ENCODE assay signal across 8 cellular contexts in the genomic region with DNA sequence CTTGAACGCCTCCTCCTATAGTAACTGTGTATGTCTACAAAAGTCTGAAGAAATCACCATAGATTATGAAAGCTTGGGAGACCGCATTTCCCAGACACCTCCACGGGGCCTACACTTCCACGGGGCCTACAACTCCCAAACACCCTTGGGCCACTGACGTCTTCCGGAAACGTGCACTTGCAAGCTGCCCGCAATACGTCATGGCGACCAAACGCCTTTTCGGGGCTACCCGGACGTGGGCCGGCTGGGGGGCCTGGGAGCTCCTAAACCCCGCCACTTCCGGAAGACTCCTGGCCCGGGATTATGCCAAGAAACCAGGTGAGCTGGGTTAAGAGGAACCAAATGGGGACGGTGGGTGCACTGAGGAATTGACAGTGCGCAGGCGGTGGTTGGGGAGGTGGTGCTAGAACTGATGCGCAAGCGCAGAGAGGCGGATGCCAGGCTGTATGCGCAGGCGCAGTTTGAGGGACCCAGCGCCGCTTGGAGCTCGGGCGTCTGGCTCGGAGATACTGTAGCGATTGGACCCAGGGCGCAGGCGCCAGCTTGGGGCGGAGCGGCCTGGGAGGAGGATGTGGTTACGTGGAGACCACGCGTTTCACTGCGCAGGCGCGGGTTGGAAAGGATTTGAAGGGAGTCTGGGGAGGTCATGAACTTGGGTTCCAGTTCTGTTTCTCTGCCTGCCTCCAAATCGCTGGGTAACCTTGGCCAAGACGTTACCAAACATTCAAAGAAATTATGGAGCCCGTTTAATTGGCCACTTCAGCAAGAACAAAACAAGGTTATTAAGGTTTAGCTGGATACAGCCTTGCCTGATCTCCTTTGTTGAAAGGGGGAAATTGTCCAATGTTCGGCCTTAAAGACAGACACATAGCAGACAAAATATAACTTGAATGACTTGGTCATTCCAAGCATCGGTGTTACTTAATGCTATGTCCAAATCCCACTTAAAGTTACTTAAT. TPM values are rescaled to one million over a fixed set of nuclear protein-coding genes. Genes with fewer than 3 reads are reported as not detected.
DNase-seq lines count a peak whose midpoint lies in the region; ATAC-seq and TF ChIP-seq lines count a peak whose summit lies in the region.

Gene MRPL54, plus strand, starts transcription at position 182 of the 959 bp plus-strand sequence. Its CDS starts 19 bp downstream, at position 201.

- peak within 1 kb of the TSS; percentile 92 for H2AFZ ChIP-seq in SU-DHL-6 (ENCODE audit: low read depth, low read length, severe bottlenecking)

- H3K4me1 ChIP-seq in ovary (ENCODE audit: insufficient read depth) = peaks cover 3% of the 10 kb centered on the region
- peaks cover 13 to 31% of the 10 kb centered on the region in 2 donors for H3K4me1 ChIP-seq in thyroid gland

- H3K27me3 ChIP-seq in SU-DHL-6 (ENCODE audit: low read length) (no peaks in the 10 kb centered on the region), ovary (no peaks in the 10 kb centered on the region), thyroid gland (no peaks in the 10 kb centered on the region)

- no peaks in the 10 kb centered on the region for H4K20me1 ChIP-seq in SU-DHL-6 (ENCODE audit: low read depth, low read length)

- TF ChIP-seq POLR2A in GM10847 (IDR thresholded peaks at IDR 0.05; ENCODE audit: extremely low read depth, insufficient read length) (peak; percentile 71), ovary (IDR thresholded peaks at IDR 0.05) (peak; percentile 95), thyroid gland (IDR thresholded peaks at IDR 0.05) (peak; percentile 65 to 91)

- H3K9me2 ChIP-seq in SU-DHL-6 (replicated peaks; ENCODE audit: insufficient read depth, low read length) = no peaks in the 10 kb centered on the region

- peaks cover 23% of the 10 kb centered on the region for H3K79me2 ChIP-seq in SU-DHL-6 (ENCODE audit: insufficient read depth, low read length)

- H3K9me3 Mint-ChIP-seq in activated naive CD8-positive, alpha-beta T cell treated with anti-CD3 and anti-CD28 coated beads, Interleukin-2, amount 10 ng/mL, durations not matched to agents 7 days and 5 days = peaks cover 1% of the 10 kb centered on the region

- peak; percentile 81 for ATAC-seq in HG02678 (IDR thresholded peaks at IDR 0.05; ENCODE audit: unreplicated experiment)
- peak; percentile 84 for ATAC-seq in activated naive CD8-positive, alpha-beta T cell treated with anti-CD3 and anti-CD28 coated beads, Interleukin-2, amount 10 ng/mL, durations not matched to agents 7 days and 5 days (ENCODE audit: low read depth)

- H3K4me2 ChIP-seq in SU-DHL-6 (ENCODE audit: low read depth, low read length, poor library complexity, severe bottlenecking) = peak within 1 kb of the TSS; percentile 69

- H3K27ac Mint-ChIP-seq in activated naive CD8-positive, alpha-beta T cell treated with anti-CD3 and anti-CD28 coated beads, Interleukin-2, amount 10 ng/mL, durations not matched to agents 7 days and 5 days = peak within 1 kb of the TSS; percentile 100

- no peaks in the 10 kb centered on the region for H3K36me3 ChIP-seq in SU-DHL-6 (ENCODE audit: low read length)
- no peaks in the 10 kb centered on the region for H3K36me3 ChIP-seq in ovary
- H3K36me3 ChIP-seq in thyroid gland = peaks cover 13 to 27% of the 10 kb centered on the region in 2 donors

- WGBS in ovary, 3 donors = 2 to 3% (median 3%) methylated on average over 46 to 47 of the region's 47 CpGs
- 4 to 5% methylated on average over 35 to 47 of the region's 47 CpGs for WGBS in thyroid gland, 2 donors

- DNase-seq in NCI-H128 (lab: John Stamatoyannopoulos, UW; ENCODE audit: unreplicated experiment) (peak; percentile 99), head of caudate nucleus (peak; percentile 94 to 100 (median 99)), ovary (peak; percentile 99 to 100 (median 99)), thyroid gland (peak; percentile 99 to 100)
- peak; percentile 99 for DNase-seq in activated naive CD8-positive, alpha-beta T cell treated with anti-CD3 and anti-CD28 coated beads, Interleukin-2, amount 10 ng/mL, durations not matched to agents 7 days and 5 days

- H3K36me3 Mint-ChIP-seq in activated naive CD8-positive, alpha-beta T cell treated with anti-CD3 and anti-CD28 coated beads, Interleukin-2, amount 10 ng/mL, durations not matched to agents 7 days and 5 days = peaks cover 13% of the 10 kb centered on the region

- H3K4me3 Mint-ChIP-seq in activated naive CD8-positive, alpha-beta T cell treated with anti-CD3 and anti-CD28 coated beads, Interleukin-2, amount 10 ng/mL, durations not matched to agents 7 days and 5 days = peak within 1 kb of the TSS; percentile 99

- H3K27ac ChIP-seq in SU-DHL-6 (ENCODE audit: low read depth, low read length) (peak within 1 kb of the TSS; percentile 94), ovary (peak within 1 kb of the TSS; percentile 95 to 98), thyroid gland (peak within 1 kb of the TSS; percentile 90 to 98 (median 96))

- intact Hi-C loops in head of caudate nucleus (cut with DNase I) (loop anchor here (10.0 kb wide), 1 partner anchor 212 kb away; the partner anchor contains the start of gene DAPK3), ovary (cut with DNase I) (no loop called here), thyroid gland (cut with DNase I) (no loop called here)

- POLR2A ChIA-PET in activated naive CD8-positive, alpha-beta T cell treated with anti-CD3 and anti-CD28 coated beads, Interleukin-2, amount 10 ng/mL, durations not matched to agents 7 days and 5 days (lab: Charles Lee) = interaction anchor here (0.6 to 4.1 kb wide), 18 partner anchors 8 to 328 kb away, joined by 3 to 54 read pairs (median 4); partner anchors contain the start of gene EEF2

- TF ChIP-seq CTCF in SU-DHL-6 (IDR thresholded peaks at IDR 0.05; ENCODE audit: insufficient read depth, low read length, poor library complexity, severe bottlenecking) = no peak
- peak in 1 of 3 donors; percentile 34 for TF ChIP-seq CTCF in ovary (IDR thresholded peaks at IDR 0.05)
- peak in 1 of 6 experiments; percentile 4 for TF ChIP-seq CTCF in thyroid gland (IDR thresholded peaks at IDR 0.05)

- H3K9me3 ChIP-seq in SU-DHL-6 (ENCODE audit: insufficient read depth, low read length) (no peaks in the 10 kb centered on the region), ovary (no peaks in the 10 kb centered on the region), thyroid gland (no peaks in the 10 kb centered on the region)

- H3K4me3 ChIP-seq in SU-DHL-6 (ENCODE audit: insufficient read depth, low read length, poor library complexity, severe bottlenecking) (peak within 1 kb of the TSS; percentile 91), ovary (peak within 1 kb of the TSS; percentile 94), thyroid gland (replicated peaks in 1 of 3) (peak within 1 kb of the TSS; percentile 69 to 92 (median 76))

- peak; percentile 58 for TF ChIP-seq EP300 in ovary (IDR thresholded peaks at IDR 0.05)

- peak within 1 kb of the TSS; percentile 87 for H3K9ac ChIP-seq in SU-DHL-6 (ENCODE audit: low read length)

- peaks cover 10% of the 10 kb centered on the region for H3F3A ChIP-seq in SU-DHL-6 (ENCODE audit: insufficient read depth)

- H3K27me3 Mint-ChIP-seq in activated naive CD8-positive, alpha-beta T cell treated with anti-CD3 and anti-CD28 coated beads, Interleukin-2, amount 10 ng/mL, durations not matched to agents 7 days and 5 days = no peaks in the 10 kb centered on the region

- peaks cover 22% of the 10 kb centered on the region for H3K4me1 Mint-ChIP-seq in activated naive CD8-positive, alpha-beta T cell treated with anti-CD3 and anti-CD28 coated beads, Interleukin-2, amount 10 ng/mL, durations not matched to agents 7 days and 5 days

RNA-seq across cellular contexts. Expression of gene MRPL54, which starts in this region (rescaled TPM):
- 10 to 100 TPM; 68.9 to 73.9 TPM for total RNA-seq in activated naive CD8-positive, alpha-beta T cell treated with anti-CD3 and anti-CD28 coated beads, Interleukin-2, amount 10 ng/mL, durations not matched to agents 7 days and 5 days
- total RNA-seq in ovary (100 to 1,000 TPM in 2 of 7 donors, 10 to 100 TPM in 5; 42.4 to 113 (median 64.4) TPM), thyroid gland (100 to 1,000 TPM in 2 of 4 donors, 10 to 100 TPM in 2; 84.0 to 131 (median 102) TPM)
- 10 to 100 TPM; 14.5 to 80.8 TPM for polyA plus RNA-seq in ovary

Comparison
In these comparisons a context has a peak if more than half of its experiments do, and no peak if none do; other contexts are left out.
1. Peak in every context shown above with its lines: DNase-seq, ATAC-seq, H3K4me3 ChIP-seq and H3K27ac ChIP-seq.